Comparison of ENCODE assay signal across 15 cellular contexts in the genomic region with DNA sequence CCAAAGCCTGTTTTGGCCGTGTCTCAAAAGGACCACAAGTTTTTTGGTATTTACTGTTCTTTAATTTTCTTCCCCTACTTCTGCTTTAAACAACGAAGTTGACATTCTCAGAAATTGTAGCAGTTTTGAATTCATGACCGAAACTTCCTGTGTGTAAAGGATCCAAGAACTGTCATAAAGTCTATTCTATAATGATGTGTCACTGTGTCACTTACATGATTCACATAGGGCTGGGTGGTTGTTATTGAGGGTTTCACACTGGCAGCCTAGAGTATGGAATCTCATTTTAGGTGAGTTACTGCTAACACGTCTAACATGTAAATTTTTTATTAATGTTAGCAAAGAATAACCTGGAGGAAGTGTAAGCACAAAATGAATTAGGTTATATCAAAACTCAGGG.
"Had no signal": no experiment of that assay in that cellular context is flagged by ENCODE, and none has a peak within 500 bp of the region (broad histone marks: within the 10 kb centered on the region; RNA-seq: fewer than 3 reads in every experiment).

No MANE protein-coding gene starts in this region.

- H3K4me3 Mint-ChIP-seq: activated CD4-positive, alpha-beta memory T cell treated with anti-CD3 and anti-CD28 coated beads, Interleukin-2, amount 10 ng/mL, durations not matched to agents 7 days and 5 days; activated naive CD4-positive, alpha-beta T cell treated with anti-CD3 and anti-CD28 coated beads, Interleukin-2, amount 10 ng/mL, durations not matched to agents 7 days and 5 days; neural crest cell had no signal

- ATAC-seq: heart left ventricle had no signal

- DNase-seq: activated CD4-positive, alpha-beta memory T cell treated with anti-CD3 and anti-CD28 coated beads, Interleukin-2, amount 10 ng/mL, durations not matched to agents 7 days and 5 days; activated CD4-positive, alpha-beta T cell treated with anti-CD3 and anti-CD28 coated beads for 1 hour; activated CD8-positive, alpha-beta memory T cell treated with anti-CD3 and anti-CD28 coated beads, Interleukin-2, amount 50 U/mL, for 48 hours; activated naive CD4-positive, alpha-beta T cell treated with anti-CD3 and anti-CD28 coated beads, Interleukin-2, amount 10 ng/mL, durations not matched to agents 7 days and 5 days; cortex of kidney; effector CD8-positive, alpha-beta T cell; foreskin melanocyte; heart left ventricle; islet precursor cell; left ventricle myocardium inferior; mesendoderm; ovary; stimulated activated CD4-positive, alpha-beta T cell treated with anti-CD3 and anti-CD28 coated beads, Interleukin-4, amount 100 ng/mL, for 24 hours; stomach had no signal

- H3K4me1 Mint-ChIP-seq: activated CD4-positive, alpha-beta memory T cell treated with anti-CD3 and anti-CD28 coated beads, Interleukin-2, amount 10 ng/mL, durations not matched to agents 7 days and 5 days; activated naive CD4-positive, alpha-beta T cell treated with anti-CD3 and anti-CD28 coated beads, Interleukin-2, amount 10 ng/mL, durations not matched to agents 7 days and 5 days; neural crest cell had no signal

- H3K27ac Mint-ChIP-seq: activated CD4-positive, alpha-beta memory T cell treated with anti-CD3 and anti-CD28 coated beads, Interleukin-2, amount 10 ng/mL, durations not matched to agents 7 days and 5 days; activated naive CD4-positive, alpha-beta T cell treated with anti-CD3 and anti-CD28 coated beads, Interleukin-2, amount 10 ng/mL, durations not matched to agents 7 days and 5 days had no signal

- H3K9me3 Mint-ChIP-seq: activated CD4-positive, alpha-beta memory T cell treated with anti-CD3 and anti-CD28 coated beads, Interleukin-2, amount 10 ng/mL, durations not matched to agents 7 days and 5 days; activated naive CD4-positive, alpha-beta T cell treated with anti-CD3 and anti-CD28 coated beads, Interleukin-2, amount 10 ng/mL, durations not matched to agents 7 days and 5 days had no signal

- H3K36me3 Mint-ChIP-seq: activated naive CD4-positive, alpha-beta T cell treated with anti-CD3 and anti-CD28 coated beads, Interleukin-2, amount 10 ng/mL, durations not matched to agents 7 days and 5 days had no signal

- H3K27me3 Mint-ChIP-seq: activated CD4-positive, alpha-beta memory T cell treated with anti-CD3 and anti-CD28 coated beads, Interleukin-2, amount 10 ng/mL, durations not matched to agents 7 days and 5 days; activated naive CD4-positive, alpha-beta T cell treated with anti-CD3 and anti-CD28 coated beads, Interleukin-2, amount 10 ng/mL, durations not matched to agents 7 days and 5 days had no signal
